Comparison of ENCODE assay signal across 8 cellular contexts in the genomic region with DNA sequence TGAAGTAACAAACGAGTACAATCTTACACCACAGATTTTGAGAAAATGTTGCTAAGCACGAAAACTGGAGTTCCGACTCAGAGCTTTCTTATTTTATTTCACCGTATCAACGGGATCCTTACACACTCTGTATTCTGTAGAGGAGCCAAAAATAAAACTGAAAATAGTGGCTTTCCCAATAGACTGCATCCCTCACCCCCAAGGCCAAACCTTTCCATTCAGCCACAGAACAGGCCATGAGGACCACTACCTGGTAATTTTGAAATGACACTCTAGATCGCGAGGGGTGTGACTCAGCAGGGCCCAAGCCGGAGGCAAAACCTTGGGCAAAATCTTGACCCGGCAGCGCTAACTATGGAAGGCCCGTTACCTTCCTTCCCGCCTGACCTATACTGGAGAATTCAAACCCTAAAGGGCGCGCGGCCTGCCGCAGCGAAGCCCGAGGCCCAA. TPM values are rescaled to one million over a fixed set of nuclear protein-coding genes. Genes with fewer than 3 reads are reported as not detected.
DNase-seq lines count a peak whose midpoint lies in the region; ATAC-seq and TF ChIP-seq lines count a peak whose summit lies in the region.

No MANE protein-coding gene starts in this region.

- peak overlapping the region; percentile 69 for H3K27ac ChIP-seq in RWPE2 (ENCODE audit: poor library complexity, severe bottlenecking)
- peak overlapping the region; percentile 92 for H3K27ac ChIP-seq in trophoblast cell (ENCODE audit: low read depth, low read length)

- TF ChIP-seq CTCF in RWPE2 (IDR thresholded peaks at IDR 0.05; ENCODE audit: poor library complexity, severe bottlenecking), result no peak

- H4K91ac ChIP-seq in trophoblast cell (ENCODE audit: low read depth, low read length), result peak overlapping the region; percentile 97

- peak overlapping the region; percentile 85 for H4K8ac ChIP-seq in trophoblast cell (ENCODE audit: low read depth, low read length)

- DNase-seq in activated CD4-positive, alpha-beta T cell treated with anti-CD3 and anti-CD28 coated beads, Interleukin-2, amount 10 ng/mL, durations not matched to agents 24 days and 14 days, result no peak
- no peak for DNase-seq in activated CD4-positive, alpha-beta T cell treated with anti-CD3 and anti-CD28 coated beads for 48 hours
- no peak for DNase-seq in RWPE2 (ENCODE audit: low spot score)
- peak; percentile 78 to 81 for DNase-seq in trophoblast cell
- no peak for DNase-seq in NCI-H2227 treated with DMSO at 0.1 percent for 48 hours (lab: John Stamatoyannopoulos, UW)
- no peak for DNase-seq in stimulated activated CD4-positive, alpha-beta T cell treated with anti-CD3 and anti-CD28 coated beads, Interleukin-15, amount 100 ng/mL, for 24 hours

- H3K36me3 ChIP-seq in RWPE2 (ENCODE audit: low read depth), result peaks cover 54% of the 10 kb centered on the region
- peaks cover 26 to 33% of the 10 kb centered on the region in 2 experiments for H3K36me3 ChIP-seq in trophoblast cell (ENCODE audit: control insufficient read depth in 1 of 2, insufficient read depth in 2 of 2, low read length in 2 of 2)

- peak overlapping the region; percentile 67 for H2AFZ ChIP-seq in trophoblast cell (ENCODE audit: insufficient read depth, low read length, poor library complexity)

- peak overlapping the region; percentile 88 for H3K14ac ChIP-seq in trophoblast cell (ENCODE audit: low read length)

- peak overlapping the region; percentile 93 for H3K9ac ChIP-seq in trophoblast cell (ENCODE audit: low read length)

- intact Hi-C loops in activated CD4-positive, alpha-beta T cell treated with anti-CD3 and anti-CD28 coated beads, Interleukin-2, amount 10 ng/mL, durations not matched to agents 24 days and 14 days (cut with micrococcal nuclease), result loop anchor here (1.0 to 5.0 kb wide), 10 partner anchors 31 to 828 kb away; a partner anchor contains a TSS

- H3K18ac ChIP-seq in trophoblast cell (ENCODE audit: low read length), result peak overlapping the region; percentile 88

- H2BK120ac ChIP-seq in trophoblast cell (ENCODE audit: insufficient read depth, low read length, poor library complexity), result peak overlapping the region; percentile 92

- H3K27ac Mint-ChIP-seq in activated CD4-positive, alpha-beta T cell treated with anti-CD3 and anti-CD28 coated beads, Interleukin-2, amount 10 ng/mL, durations not matched to agents 24 days and 14 days, result peak overlapping the region; percentile 100

- H3K4me2 ChIP-seq in trophoblast cell (ENCODE audit: low read length), result peak overlapping the region; percentile 68

- H3K4me1 ChIP-seq in RWPE2 (ENCODE audit: insufficient read depth, poor library complexity, severe bottlenecking) (peaks cover 12% of the 10 kb centered on the region), trophoblast cell (ENCODE audit: control insufficient read depth in 1 of 2, insufficient read depth in 2 of 2, low read length in 2 of 2) (peaks cover 3 to 5% of the 10 kb centered on the region in 2 experiments)

- H3K23ac ChIP-seq in trophoblast cell (ENCODE audit: low read length), result no peak overlapping the region

- H3K9me3 Mint-ChIP-seq in activated CD4-positive, alpha-beta T cell treated with anti-CD3 and anti-CD28 coated beads, Interleukin-2, amount 10 ng/mL, durations not matched to agents 24 days and 14 days, result peaks cover 5% of the 10 kb centered on the region

- peak overlapping the region; percentile 96 for H2BK5ac ChIP-seq in trophoblast cell (ENCODE audit: low read depth, low read length, poor library complexity)

- WGBS in trophoblast cell (ENCODE audit: extremely low coverage, insufficient coverage, insufficient read length), result no CpG with 5 or more reads among the region's 18 CpGs

- peaks cover 9% of the 10 kb centered on the region for H3K79me2 ChIP-seq in trophoblast cell (ENCODE audit: control insufficient read depth, insufficient read depth, low read length, poor library complexity)

- H3K27me3 Mint-ChIP-seq in activated CD4-positive, alpha-beta T cell treated with anti-CD3 and anti-CD28 coated beads, Interleukin-2, amount 10 ng/mL, durations not matched to agents 24 days and 14 days, result no peaks in the 10 kb centered on the region

- peaks cover 53% of the 10 kb centered on the region for H3K36me3 Mint-ChIP-seq in activated CD4-positive, alpha-beta T cell treated with anti-CD3 and anti-CD28 coated beads, Interleukin-2, amount 10 ng/mL, durations not matched to agents 24 days and 14 days (ENCODE audit: low read depth)

- ATAC-seq in RWPE2 (ENCODE audit: low read depth), result peak; percentile 18
- peak; percentile 40 for ATAC-seq in esophagus mucosa
- no peak for ATAC-seq in HG03139 (IDR thresholded peaks at IDR 0.05; ENCODE audit: unreplicated experiment)

- H3K9me3 ChIP-seq in RWPE2 (ENCODE audit: severe bottlenecking) (no peaks in the 10 kb centered on the region), trophoblast cell (ENCODE audit: insufficient read depth, low read depth, low read length) (no peaks in the 10 kb centered on the region)

- H4K12ac ChIP-seq in trophoblast cell (ENCODE audit: low read depth, low read length), result peak overlapping the region; percentile 55

- peak overlapping the region; percentile 98 for H3K4me3 Mint-ChIP-seq in activated CD4-positive, alpha-beta T cell treated with anti-CD3 and anti-CD28 coated beads, Interleukin-2, amount 10 ng/mL, durations not matched to agents 24 days and 14 days

- H2BK12ac ChIP-seq in trophoblast cell (ENCODE audit: low read length), result no peak overlapping the region

- peak overlapping the region; percentile 94 for H3K4me3 ChIP-seq in RWPE2 (ENCODE audit: severe bottlenecking)
- peak overlapping the region; percentile 96 for H3K4me3 ChIP-seq in trophoblast cell (ENCODE audit: low read depth, low read length)

- peak overlapping the region; percentile 68 for H2AK5ac ChIP-seq in trophoblast cell (ENCODE audit: low read length)

- peak overlapping the region; percentile 81 for H3K4ac ChIP-seq in trophoblast cell (ENCODE audit: low read depth, low read length)

- peaks cover 34% of the 10 kb centered on the region for H3K4me1 Mint-ChIP-seq in activated CD4-positive, alpha-beta T cell treated with anti-CD3 and anti-CD28 coated beads, Interleukin-2, amount 10 ng/mL, durations not matched to agents 24 days and 14 days

- H3K79me1 ChIP-seq in trophoblast cell (ENCODE audit: low read length), result peaks cover 13% of the 10 kb centered on the region

- H3K27me3 ChIP-seq in RWPE2 (ENCODE audit: insufficient read depth, poor library complexity, severe bottlenecking) (no peaks in the 10 kb centered on the region), trophoblast cell (ENCODE audit: insufficient read depth, low read length) (no peaks in the 10 kb centered on the region)

RNA-seq across cellular contexts. Expression of a gene that starts 0.4 kb away (rescaled TPM):
- total RNA-seq in activated CD4-positive, alpha-beta T cell treated with anti-CD3 and anti-CD28 coated beads, Interleukin-2, amount 10 ng/mL, durations not matched to agents 24 days and 14 days, result 415 and 430 TPM in 2 replicates
- total RNA-seq in esophagus mucosa, result 176 TPM
- 109 and 112 TPM in 2 replicates for polyA plus RNA-seq in trophoblast cell (2013)

RNA-seq across cellular contexts. Expression of a gene that starts 31.7 kb away (rescaled TPM):
- 200 and 205 TPM in 2 replicates for total RNA-seq in activated CD4-positive, alpha-beta T cell treated with anti-CD3 and anti-CD28 coated beads, Interleukin-2, amount 10 ng/mL, durations not matched to agents 24 days and 14 days
- total RNA-seq in esophagus mucosa, result 125 TPM
- 165 and 167 TPM in 2 replicates for polyA plus RNA-seq in trophoblast cell (2013)

Comparison
In these comparisons a context has a peak if more than half of its experiments do, and no peak if none do; other contexts are left out.
1. DNase-seq: peak in trophoblast cell (2 of 2); none in activated CD4-positive, alpha-beta T cell treated with anti-CD3 and anti-CD28 coated beads, Interleukin-2, amount 10 ng/mL, durations not matched to agents 24 days and 14 days (single experiment), activated CD4-positive, alpha-beta T cell treated with anti-CD3 and anti-CD28 coated beads for 48 hours (single experiment), RWPE2 (single experiment), NCI-H2227 treated with DMSO at 0.1 percent for 48 hours (single experiment) and stimulated activated CD4-positive, alpha-beta T cell treated with anti-CD3 and anti-CD28 coated beads, Interleukin-15, amount 100 ng/mL, for 24 hours (single experiment).